21 cellular contexts compared by ENCODE assay signal in genomic region chr18:27211569-27211968, GRCh38. TPM values are rescaled to one million over a fixed set of nuclear protein-coding genes. Genes with fewer than 3 reads are reported as not detected.
DNase-seq lines count a peak whose midpoint lies in the region; ATAC-seq, FAIRE-seq and TF ChIP-seq lines count a peak whose summit lies in the region.
"Had no signal": no experiment of that assay in that cellular context is flagged by ENCODE, and none has a peak within 500 bp of the region (broad histone marks: within the 10 kb centered on the region; RNA-seq: fewer than 3 reads in every experiment).

No MANE protein-coding gene starts in this region.

- DNase-seq in Right ventricle myocardium superior (no peak), left cardiac atrium (no peak), WERI-Rb-1 (no peak), HepG2 (ENCODE audit: low spot score) (no peak), AG08396 (ENCODE audit: low spot score) (no peak), smooth muscle cell (lab: John Stamatoyannopoulos, UW; ENCODE audit: unreplicated experiment) (no peak)
- DNase-seq: CD8-positive, alpha-beta T cell; COR-L47; DMS153; DMS79 treated with DMSO at 0.1 percent for 48 hours; EL; GDM1 had no signal

- no peak overlapping the region for H3K4me2 ChIP-seq in Loucy (ENCODE audit: low read depth, low read length, poor library complexity, severe bottlenecking)
- H3K4me2 ChIP-seq in HepG2 (ENCODE audit: low read depth, low read length): no peak overlapping the region
- no peak overlapping the region for H3K4me2 ChIP-seq in smooth muscle cell
- H3K4me2 ChIP-seq: A549 had no signal

- intact Hi-C loops in Right ventricle myocardium superior (cut with DNase I): no loop called here
- intact Hi-C loops in left cardiac atrium (cut with DNase I): no loop called here
- intact Hi-C loops in HepG2 (cut with micrococcal nuclease; ENCODE audit: unreplicated experiment): no loop called here

- no peaks in the 10 kb centered on the region for H3K79me2 ChIP-seq in Loucy (ENCODE audit: insufficient read depth, low read length)
- H3K79me2 ChIP-seq in HepG2 (ENCODE audit: insufficient read depth, low read length): no peaks in the 10 kb centered on the region
- H3K79me2 ChIP-seq in smooth muscle cell (ENCODE audit: low read depth): no peaks in the 10 kb centered on the region

- BruUV-seq in HepG2 (replicated peaks; lab: Mats Ljungman, UMichigan): no TSS peak

- TF ChIP-seq CTCF in Loucy (conservative IDR thresholded peaks at IDR 0.05; ENCODE audit: low read length) (0 out of 2 replicates have a peak, but pooled peaks have one; percentile 14), WERI-Rb-1 (IDR thresholded peaks at IDR 0.05; ENCODE audit: low read depth, low read length) (peak; percentile 32), HepG2 (CRISPR knock-in tag; IDR thresholded peaks at IDR 0.05) (peak; percentile 13; the same call in 1 of the 2 replicates), smooth muscle cell (IDR thresholded peaks at IDR 0.05; ENCODE audit: borderline replicate concordance, insufficient read depth, poor library complexity, severe bottlenecking) (no peak)

- no peak for TF ChIP-seq POLR2A in HepG2 (IDR thresholded peaks at IDR 0.05; ENCODE audit: insufficient read depth in 1 of 2, low read depth in 2 of 2, low read length in 2 of 2)

- in situ Hi-C loops in HepG2 (cut with HindIII; ENCODE audit: extremely low pct_ligation_motif_present, low pct_unique_long_range_greater_than_20kb): no loop called here

- ATAC-seq in Right ventricle myocardium superior (ENCODE audit: poor library complexity) (peak; percentile 48), left cardiac atrium (no peak), HepG2 (no peak), HG02938 (IDR thresholded peaks at IDR 0.05; ENCODE audit: unreplicated experiment) (no peak)
- ATAC-seq: A549; CD8-positive, alpha-beta T cell had no signal

- H3K9me3 ChIP-seq in Loucy (ENCODE audit: insufficient read depth, low read depth, low read length) (no peaks in the 10 kb centered on the region), WERI-Rb-1 (ENCODE audit: severe bottlenecking) (no peaks in the 10 kb centered on the region), HepG2 (ENCODE audit: low read length) (no peaks in the 10 kb centered on the region), smooth muscle cell (replicated peaks; ENCODE audit: low read depth) (no peaks in the 10 kb centered on the region)
- H3K9me3 ChIP-seq: A549, HAP-1 had no signal

- H2AFZ ChIP-seq in Loucy (ENCODE audit: low read length) (no peak overlapping the region), HepG2 (ENCODE audit: low read length) (no peak overlapping the region), smooth muscle cell (ENCODE audit: low read depth) (no peak overlapping the region)

- H3K4me1 ChIP-seq in Loucy (ENCODE audit: insufficient read depth, low read length, poor library complexity, severe bottlenecking): no peaks in the 10 kb centered on the region
- no peaks in the 10 kb centered on the region for H3K4me1 ChIP-seq in HepG2 (ENCODE audit: insufficient read depth, low read length)
- no peaks in the 10 kb centered on the region for H3K4me1 ChIP-seq in smooth muscle cell (ENCODE audit: low read depth)
- H3K4me1 ChIP-seq: A549, HAP-1 had no signal

- H3K36me3 ChIP-seq in Loucy (ENCODE audit: insufficient read depth, low read length): no peaks in the 10 kb centered on the region
- H3K36me3 ChIP-seq in WERI-Rb-1: no peaks in the 10 kb centered on the region
- no peaks in the 10 kb centered on the region for H3K36me3 ChIP-seq in HepG2 (replicated peaks in 1 of 2; ENCODE audit: control insufficient read depth in 1 of 2, insufficient read depth in 2 of 2, low read length in 2 of 2)
- H3K36me3 ChIP-seq in smooth muscle cell (ENCODE audit: low read depth): no peaks in the 10 kb centered on the region
- H3K36me3 ChIP-seq: HAP-1 had no signal

- no peak for FAIRE-seq in HepG2 (lab: Jason Lieb, UNC)
- FAIRE-seq: A549, D721Med had no signal

- H4K20me1 ChIP-seq in Loucy (ENCODE audit: insufficient read depth, low read length, poor library complexity, severe bottlenecking) (no peaks in the 10 kb centered on the region), HepG2 (ENCODE audit: insufficient read depth, low read length) (no peaks in the 10 kb centered on the region), smooth muscle cell (ENCODE audit: low read depth) (no peaks in the 10 kb centered on the region)

- CTCF ChIA-PET in HepG2 (lab: Yijun Ruan, JAX; ENCODE audit: low intra/inter-chr PET ratio, low total read pairs): no interaction called here

- H3K9me2 ChIP-seq in Loucy (replicated peaks; ENCODE audit: low read depth, low read length): no peaks in the 10 kb centered on the region

- H3K9ac ChIP-seq in Loucy (ENCODE audit: low read depth, low read length, poor library complexity, severe bottlenecking) (no peak overlapping the region), HepG2 (ENCODE audit: insufficient read depth, low read depth, low read length) (no peak overlapping the region), smooth muscle cell (ENCODE audit: low read depth) (no peak overlapping the region)

- WGBS in HepG2 (ENCODE audit: low lambda C conversion rate): no CpG with 5 or more reads among the region's 1 CpG
- WGBS in smooth muscle cell (ENCODE audit: low lambda C conversion rate): 85% methylated on average over 1 of the region's 1 CpG

- no peak overlapping the region for H3K4me3 ChIP-seq in Loucy (ENCODE audit: low read length, poor library complexity, severe bottlenecking)
- H3K4me3 ChIP-seq in WERI-Rb-1 (ENCODE audit: low read depth, low read length): no peak overlapping the region
- H3K4me3 ChIP-seq in HepG2 (replicated peaks in 1 of 3; ENCODE audit: insufficient read depth in 1 of 3, low read depth in 2 of 3, low read length in 3 of 3): no peak overlapping the region
- H3K4me3 ChIP-seq in smooth muscle cell: no peak overlapping the region
- H3K4me3 ChIP-seq: A549, HAP-1 had no signal

- no peaks in the 10 kb centered on the region for H3F3A ChIP-seq in Loucy (ENCODE audit: low read depth)
- H3F3A ChIP-seq in smooth muscle cell (ENCODE audit: low read depth): no peaks in the 10 kb centered on the region

- POLR2A ChIA-PET in HepG2 (lab: Yijun Ruan, JAX): no interaction called here

- no peak for TF ChIP-seq RAD21 in HepG2 (CRISPR knock-in tag; IDR thresholded peaks at IDR 0.05)

- H3K27ac ChIP-seq in WERI-Rb-1: no peak overlapping the region
- no peak overlapping the region for H3K27ac ChIP-seq in HepG2 (ENCODE audit: extremely low read length, insufficient read depth, low read length)
- H3K27ac ChIP-seq in smooth muscle cell (ENCODE audit: low read depth): no peak overlapping the region
- H3K27ac ChIP-seq: A549 had no signal

- TF ChIP-seq EP300 in HepG2 (IDR thresholded peaks at IDR 0.05; ENCODE audit: low read depth in 2 of 2, low read length in 2 of 2) (no peak), HepG2 (CRISPR knock-in tag; IDR thresholded peaks at IDR 0.05; ENCODE audit: borderline replicate concordance) (no peak)

- H3K27me3 ChIP-seq in Loucy (ENCODE audit: insufficient read depth, low read length, poor library complexity, severe bottlenecking) (no peaks in the 10 kb centered on the region), WERI-Rb-1 (ENCODE audit: insufficient read depth, low read depth, severe bottlenecking) (no peaks in the 10 kb centered on the region), HepG2 (ENCODE audit: control insufficient read depth in 1 of 2, insufficient read depth in 2 of 2, low read length in 2 of 2) (no peaks in the 10 kb centered on the region; a peak in 1 of 5 replicates), smooth muscle cell (ENCODE audit: low read depth) (no peaks in the 10 kb centered on the region)

TF ChIP-seq in HepG2, 621 proteins besides CTCF, POLR2A, EP300 and RAD21 (continues in another document):
- TF ChIP-seq ZBTB7B (CRISPR knock-in tag; IDR thresholded peaks at IDR 0.05) (no peak), CERS6 (CRISPR knock-in tag; IDR thresholded peaks at IDR 0.05) (no peak)

RNA-seq across cellular contexts. Expression of gene CHST9, which starts 26.5 kb away (rescaled TPM):
- 8.7 TPM for total RNA-seq in Right ventricle myocardium superior
- 1 to 10 TPM in 1 of 2 donors, under 1 TPM in 1; 0.44 to 1.0 TPM for total RNA-seq in left cardiac atrium
- total RNA-seq in HepG2 (2016; rRNA removed; fragmentation: Illumina TruSeq; extraction: Trizol): 7.5 and 9.6 TPM in 2 replicates
- 1.2 and 1.8 TPM in 2 replicates for total RNA-seq in HepG2 (2016; cell fraction: cytosol; rRNA removed; fragmentation: Illumina TruSeq; extraction: Trizol; ENCODE audit: low read depth)
- 8.3 and 8.4 TPM in 2 replicates for total RNA-seq in HepG2 (2016; cell fraction: insoluble cytoplasmic fraction; rRNA removed; fragmentation: Illumina TruSeq; extraction: Trizol)
- total RNA-seq in HepG2 (2016; cell fraction: membrane; rRNA removed; fragmentation: Illumina TruSeq; extraction: Trizol): 3.3 and 4.1 TPM in 2 replicates
- 13.6 and 15.2 TPM in 2 replicates for total RNA-seq in HepG2 (2016; cell fraction: nucleus; rRNA removed; fragmentation: Illumina TruSeq; extraction: Trizol)
- 1.7 and 3.2 TPM in 2 replicates for polyA plus RNA-seq in HepG2 (2011; rRNA removed)
- 1.0 and 1.4 TPM in 2 replicates for polyA plus RNA-seq in HepG2 (2011; cell fraction: cytosol; rRNA removed)
- 0.84 and 1.2 TPM in 2 replicates for polyA plus RNA-seq in HepG2 (2011; cell fraction: nucleus; rRNA removed)
- polyA plus RNA-seq in HepG2 (2012): 1.8 and 2.1 TPM in 2 replicates
- 0.31 and 0.55 TPM in 2 replicates for polyA plus RNA-seq in HepG2 (2016; cell fraction: cytosol; fragmentation: Illumina TruSeq; extraction: Trizol; ENCODE audit: low read depth)
- 6.3 and 6.5 TPM in 2 replicates for polyA plus RNA-seq in HepG2 (2016; cell fraction: insoluble cytoplasmic fraction; fragmentation: Illumina TruSeq; extraction: Trizol; ENCODE audit: low read depth)
- polyA plus RNA-seq in HepG2 (2016; cell fraction: membrane; fragmentation: Illumina TruSeq; extraction: Trizol; ENCODE audit: low read depth): 1.2 and 1.4 TPM in 2 replicates
- polyA plus RNA-seq in HepG2 (2016; cell fraction: nucleus; fragmentation: Illumina TruSeq; extraction: Trizol; ENCODE audit: insufficient read depth, low read depth): 8.5 and 8.6 TPM in 2 replicates
- polyA minus RNA-seq in HepG2 (2011; rRNA and poly(A)+ RNA removed; ENCODE audit: low replicate concordance): 1.3 TPM in 1 of 2 replicates, not detected in the other
- polyA minus RNA-seq in HepG2 (2011; cell fraction: cytosol; rRNA and poly(A)+ RNA removed): 2.3 and 4.1 TPM in 2 replicates
- 8.1 TPM in 2 replicates for polyA minus RNA-seq in HepG2 (2011; cell fraction: nucleus; rRNA and poly(A)+ RNA removed)
- not detected in 2 replicates for total RNA-seq in smooth muscle cell
- not detected in 2 replicates for polyA plus RNA-seq in smooth muscle cell
- total RNA-seq: CD8-positive, alpha-beta T cell; HT1080 had no signal
- polyA plus RNA-seq: AG04450, BJ, CD14-positive monocyte had no signal
